In genomic region chr12:128830505-128830893, GRCh38 we compare ENCODE assay signal across 8 cellular contexts. TPM values are rescaled to one million over a fixed set of nuclear protein-coding genes. Genes with fewer than 3 reads are reported as not detected.
DNase-seq lines count a peak whose midpoint lies in the region; ATAC-seq and TF ChIP-seq lines count a peak whose summit lies in the region.

No MANE protein-coding gene starts in this region.

- H3K4me2 ChIP-seq in BLaER1, result peak overlapping the region; percentile 68
- H3K4me2 ChIP-seq in SU-DHL-6 (ENCODE audit: low read depth, low read length, poor library complexity, severe bottlenecking), result peak overlapping the region; percentile 58

- H3F3A ChIP-seq in SU-DHL-6 (ENCODE audit: insufficient read depth), result peaks cover 17% of the 10 kb centered on the region

- no peak for TF ChIP-seq EP300 in ovary (IDR thresholded peaks at IDR 0.05)

- H3K4me3 ChIP-seq in BLaER1 (no peak overlapping the region), SU-DHL-6 (ENCODE audit: insufficient read depth, low read length, poor library complexity, severe bottlenecking) (peak overlapping the region; percentile 6), ovary (no peak overlapping the region)

- ATAC-seq in GM19372 (IDR thresholded peaks at IDR 0.05; ENCODE audit: low read depth, unreplicated experiment) (peak; percentile 44), HG03103 (IDR thresholded peaks at IDR 0.05; ENCODE audit: low read depth, unreplicated experiment) (peak; percentile 52)

- no peaks in the 10 kb centered on the region for H4K20me1 ChIP-seq in BLaER1
- no peaks in the 10 kb centered on the region for H4K20me1 ChIP-seq in SU-DHL-6 (ENCODE audit: low read depth, low read length)

- TF ChIP-seq POLR2A in ovary (IDR thresholded peaks at IDR 0.05), result no peak

- H3K27me3 ChIP-seq in BLaER1 (no peaks in the 10 kb centered on the region), SU-DHL-6 (ENCODE audit: low read length) (no peaks in the 10 kb centered on the region), ovary (no peaks in the 10 kb centered on the region)

- peak overlapping the region; percentile 61; the same call in 1 of the 2 replicates for H3K9ac ChIP-seq in BLaER1
- H3K9ac ChIP-seq in SU-DHL-6 (ENCODE audit: low read length), result peak overlapping the region; percentile 42

- H3K79me2 ChIP-seq in SU-DHL-6 (ENCODE audit: insufficient read depth, low read length), result no peaks in the 10 kb centered on the region

- H3K27ac ChIP-seq in BLaER1 (peak overlapping the region; percentile 76), SU-DHL-6 (ENCODE audit: low read depth, low read length) (peak overlapping the region; percentile 91), ovary (no peak overlapping the region)

- no peak for DNase-seq in HuH-7.5 (ENCODE audit: low spot score)
- no peak for DNase-seq in SHP77 (lab: John Stamatoyannopoulos, UW)
- no peak for DNase-seq in ovary
- DNase-seq in NCI-H446 (lab: John Stamatoyannopoulos, UW), result no peak

- H3K36me3 ChIP-seq in BLaER1 (no peaks in the 10 kb centered on the region), SU-DHL-6 (ENCODE audit: low read length) (peaks cover 6% of the 10 kb centered on the region; the same call in 1 of the 2 replicates), ovary (no peaks in the 10 kb centered on the region)

- peak overlapping the region; percentile 23 for H2AFZ ChIP-seq in SU-DHL-6 (ENCODE audit: low read depth, low read length, severe bottlenecking)

- 86 to 88% (median 87%) methylated on average over 7 of the region's 7 CpGs for WGBS in ovary, 3 donors

- H3K9me3 ChIP-seq in BLaER1 (peaks cover 18% of the 10 kb centered on the region), SU-DHL-6 (ENCODE audit: insufficient read depth, low read length) (no peaks in the 10 kb centered on the region), ovary (no peaks in the 10 kb centered on the region)

- H3K4me1 ChIP-seq in BLaER1, result peaks cover 49% of the 10 kb centered on the region
- H3K4me1 ChIP-seq in ovary (ENCODE audit: insufficient read depth), result no peaks in the 10 kb centered on the region

- H3K9me2 ChIP-seq in SU-DHL-6 (replicated peaks; ENCODE audit: insufficient read depth, low read length), result no peaks in the 10 kb centered on the region

- TF ChIP-seq CTCF in SU-DHL-6 (IDR thresholded peaks at IDR 0.05; ENCODE audit: insufficient read depth, low read length, poor library complexity, severe bottlenecking) (no peak), ovary (IDR thresholded peaks at IDR 0.05) (no peak)

- intact Hi-C loops in ovary (cut with DNase I), result no loop called here

RNA-seq across cellular contexts. Expression of gene SLC15A4, which starts 6.7 kb away (rescaled TPM):
- 10 to 100 TPM; 19.0 to 33.2 (median 24.7) TPM for total RNA-seq in ovary
- polyA plus RNA-seq in ovary, result 10 to 100 TPM; 18.1 to 22.6 TPM

RNA-seq across cellular contexts. Expression of gene GLT1D1, which starts 22.8 kb away (rescaled TPM):
- total RNA-seq in ovary, result under 1 TPM in 6 of 7 donors, not detected in 1; 0.12 to 0.61 (median 0.28) TPM
- under 1 TPM; 0.16 to 0.23 TPM for polyA plus RNA-seq in ovary

Comparison
In these comparisons a context has a peak if more than half of its experiments do, and no peak if none do; other contexts are left out.
1. H3K27ac ChIP-seq: peak in BLaER1 (single experiment) and SU-DHL-6 (single experiment); none in ovary (0 of 2).